In genomic region chr1:11479375-11479979, GRCh38 we compare ENCODE assay signal across 10 cellular contexts. TPM values are rescaled to one million over a fixed set of nuclear protein-coding genes. Genes with fewer than 3 reads are reported as not detected.
A peak's percentile ranks its signal among the peaks of the same experiment; 100 is the strongest.
DNase-seq lines count a peak whose midpoint lies in the region; ATAC-seq and TF ChIP-seq lines count a peak whose summit lies in the region.
"Had no signal": no experiment of that assay in that cellular context is flagged by ENCODE, and none has a peak within 500 bp of the region (broad histone marks: within the 10 kb centered on the region; RNA-seq: fewer than 3 reads in every experiment).

No MANE protein-coding gene starts in this region.

- peak overlapping the region; percentile 99 for H3K9ac ChIP-seq in BLaER1

- H4K20me1 ChIP-seq in BLaER1 = peaks cover 52% of the 10 kb centered on the region

- H3K4me3 Mint-ChIP-seq in chondrocyte (ENCODE audit: unreplicated experiment) = peak overlapping the region; percentile 49
- peak overlapping the region; percentile 49 to 72 (median 61) for H3K4me3 Mint-ChIP-seq in naive thymus-derived CD8-positive, alpha-beta T cell

- no peak for DNase-seq in Jurkat, Clone E6-1 (ENCODE audit: low read depth, low spot score)
- DNase-seq in chondrocyte (ENCODE audit: low spot score) (no peak), OCI-M2 (lab: John Stamatoyannopoulos, UW; ENCODE audit: unreplicated experiment) (no peak), RWPE1 (ENCODE audit: low spot score) (no peak)
- peak in 1 of 10 donors; percentile 4 for DNase-seq in naive thymus-derived CD8-positive, alpha-beta T cell

- peaks cover 56% of the 10 kb centered on the region for H3K27me3 Mint-ChIP-seq in chondrocyte (ENCODE audit: low read depth)
- peaks cover 21 to 63% (median 46%) of the 10 kb centered on the region in 5 donors for H3K27me3 Mint-ChIP-seq in naive thymus-derived CD8-positive, alpha-beta T cell

- peak overlapping the region; percentile 100 for H3K27ac ChIP-seq in BLaER1
- no peak overlapping the region for H3K27ac ChIP-seq in RWPE1

- no peak overlapping the region for H3K27ac Mint-ChIP-seq in chondrocyte (ENCODE audit: unreplicated experiment)
- H3K27ac Mint-ChIP-seq in naive thymus-derived CD8-positive, alpha-beta T cell = no peak overlapping the region

- peaks cover 33% of the 10 kb centered on the region; the same call in 1 of the 2 replicates for H3K27me3 ChIP-seq in BLaER1

- H3K4me3 ChIP-seq in BLaER1 = peak overlapping the region; percentile 80
- peak overlapping the region; percentile 57 for H3K4me3 ChIP-seq in Jurkat, Clone E6-1 (ENCODE audit: low read length)

- TF ChIP-seq CTCF in chondrocyte (IDR thresholded peaks at IDR 0.05) (no peak), RWPE1 (conservative IDR thresholded peaks at IDR 0.05; ENCODE audit: low read depth) (no peak)

- no peaks in the 10 kb centered on the region for H3K36me3 ChIP-seq in BLaER1

- POLR2A ChIA-PET in naive thymus-derived CD8-positive, alpha-beta T cell (lab: Charles Lee) = interaction anchor here (0.7 to 0.9 kb wide), 2 partner anchors 9 to 1274 kb away, joined by 3 to 4 read pairs; no protein-coding TSS in a partner anchor
- POLR2A ChIA-PET in RWPE1 (lab: Yijun Ruan, JAX; ENCODE audit: low non-redundant PET) = no interaction called here

- H3K4me1 ChIP-seq in BLaER1 = peaks cover 25% of the 10 kb centered on the region

- peaks cover 5% of the 10 kb centered on the region for H3K4me1 Mint-ChIP-seq in chondrocyte (ENCODE audit: low read depth)
- peaks cover 11 to 23% (median 15%) of the 10 kb centered on the region in 4 donors for H3K4me1 Mint-ChIP-seq in naive thymus-derived CD8-positive, alpha-beta T cell

- peak overlapping the region; percentile 99 for H3K4me2 ChIP-seq in BLaER1

- CTCF ChIA-PET in RWPE1 (lab: Yijun Ruan, JAX) = no interaction called here

- no peaks in the 10 kb centered on the region for H3K9me3 ChIP-seq in BLaER1

- peaks cover 3% of the 10 kb centered on the region for H3K36me3 Mint-ChIP-seq in chondrocyte (ENCODE audit: low read depth)
- H3K36me3 Mint-ChIP-seq in naive thymus-derived CD8-positive, alpha-beta T cell = peaks cover 0 to 4% (median 3%) of the 10 kb centered on the region in 3 donors

- no peak for ATAC-seq in naive thymus-derived CD8-positive, alpha-beta T cell
- ATAC-seq in HG02610 (IDR thresholded peaks at IDR 0.05; ENCODE audit: unreplicated experiment) = no peak
- no peak for ATAC-seq in GM21515 (IDR thresholded peaks at IDR 0.05; ENCODE audit: unreplicated experiment)

- no peaks in the 10 kb centered on the region for H3K9me3 Mint-ChIP-seq in chondrocyte (ENCODE audit: low read depth)
- peaks cover 0 to 12% (median 0%) of the 10 kb centered on the region in 9 donors for H3K9me3 Mint-ChIP-seq in naive thymus-derived CD8-positive, alpha-beta T cell
- H3K9me3 Mint-ChIP-seq: T-helper 1 cell treated with Interleukin-12 subunit alpha and Interleukin-12 subunit beta and Interleukin-4 antibody, amounts not matched to agents 30 μg/mL and 1 μg/mL, for 36 hours had no signal

RNA-seq across cellular contexts. Expression of gene DISP3, which starts 0.5 kb away (rescaled TPM):
- polyA plus RNA-seq in Jurkat, Clone E6-1 (2012; ENCODE audit: insufficient read depth, insufficient read length) = 2.1 TPM
- total RNA-seq in chondrocyte = 0.05 to 0.21 TPM in 2 of 3 replicates, not detected in the other
- total RNA-seq in naive thymus-derived CD8-positive, alpha-beta T cell = under 1 TPM; 0.69 to 0.96 TPM
- under 1 TPM in 2 of 3 donors, not detected in 1; 0.09 to 0.21 TPM for polyA plus RNA-seq in naive thymus-derived CD8-positive, alpha-beta T cell
- total RNA-seq: lower leg skin had no signal
